18 cellular contexts compared by ENCODE assay signal in the genomic region with DNA sequence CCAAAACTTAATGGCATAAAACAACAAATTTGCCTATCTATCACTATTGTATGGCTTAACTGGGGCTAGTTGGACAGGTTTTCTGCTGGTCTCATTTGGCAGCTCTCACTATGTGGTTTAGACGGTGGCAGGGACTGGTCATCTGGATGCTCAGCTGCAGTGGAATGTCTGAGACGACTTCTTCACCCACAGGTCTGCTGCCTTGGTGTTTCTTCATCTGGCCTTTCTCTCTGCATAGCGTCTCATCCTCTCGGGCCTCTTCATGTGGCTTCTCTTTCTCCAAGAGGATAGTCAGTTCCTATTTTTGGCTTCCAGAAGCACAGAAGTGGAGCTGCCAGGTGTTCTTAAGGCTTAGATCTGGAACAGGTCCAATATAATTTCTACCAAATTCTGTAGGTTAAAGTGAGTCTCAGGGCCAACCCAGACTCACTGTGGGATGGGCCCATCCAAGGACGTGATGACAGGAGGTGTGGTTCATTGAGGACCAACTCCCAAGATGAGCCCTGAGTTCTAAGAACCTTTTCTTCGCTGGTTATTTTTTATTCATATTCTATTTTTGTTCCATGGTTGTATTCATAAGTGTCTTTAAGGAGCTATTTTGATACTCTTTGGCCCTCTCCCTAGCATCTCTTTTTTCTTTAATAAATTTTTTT. TPM values are rescaled to one million over a fixed set of nuclear protein-coding genes. Genes with fewer than 3 reads are reported as not detected.
DNase-seq lines count a peak whose midpoint lies in the region; ATAC-seq and TF ChIP-seq lines count a peak whose summit lies in the region.
"Had no signal": no experiment of that assay in that cellular context is flagged by ENCODE, and none has a peak within 500 bp of the region (broad histone marks: within the 10 kb centered on the region; RNA-seq: fewer than 3 reads in every experiment).

No MANE protein-coding gene starts in this region.

- H3K9me3 ChIP-seq in trophoblast cell (ENCODE audit: insufficient read depth, low read depth, low read length): no peaks in the 10 kb centered on the region
- H3K9me3 ChIP-seq: MG63 had no signal

- H4K8ac ChIP-seq in trophoblast cell (ENCODE audit: low read depth, low read length): no peak overlapping the region

- H3K4me2 ChIP-seq in trophoblast cell (ENCODE audit: low read length): peak overlapping the region; percentile 10

- no peak overlapping the region for H2AK5ac ChIP-seq in trophoblast cell (ENCODE audit: low read length)

- H4K91ac ChIP-seq in trophoblast cell (ENCODE audit: low read depth, low read length): no peak overlapping the region

- H3K79me1 ChIP-seq in trophoblast cell (ENCODE audit: low read length): peaks cover 10% of the 10 kb centered on the region

- H3K4me3 ChIP-seq in trophoblast cell (ENCODE audit: low read depth, low read length): no peak overlapping the region
- H3K4me3 ChIP-seq: MG63 had no signal

- H2BK12ac ChIP-seq in trophoblast cell (ENCODE audit: low read length): no peak overlapping the region

- H3K4ac ChIP-seq in trophoblast cell (ENCODE audit: low read depth, low read length): peak overlapping the region; percentile 33

- no peaks in the 10 kb centered on the region for H3K9me3 Mint-ChIP-seq in chondrocyte (ENCODE audit: low read depth)
- H3K9me3 Mint-ChIP-seq: CD14-positive monocyte had no signal

- H3K23ac ChIP-seq in trophoblast cell (ENCODE audit: low read length): no peak overlapping the region

- no peak overlapping the region for H2BK120ac ChIP-seq in trophoblast cell (ENCODE audit: insufficient read depth, low read length, poor library complexity)

- H3K27me3 ChIP-seq in trophoblast cell (ENCODE audit: insufficient read depth, low read length): no peaks in the 10 kb centered on the region
- H3K27me3 ChIP-seq: MG63 had no signal

- H2BK5ac ChIP-seq in trophoblast cell (ENCODE audit: low read depth, low read length, poor library complexity): peak overlapping the region; percentile 39

- H3K79me2 ChIP-seq in trophoblast cell (ENCODE audit: control insufficient read depth, insufficient read depth, low read length, poor library complexity): peaks cover 5% of the 10 kb centered on the region

- no peak overlapping the region for H4K12ac ChIP-seq in trophoblast cell (ENCODE audit: low read depth, low read length)

- H3K27ac ChIP-seq in trophoblast cell (ENCODE audit: low read depth, low read length): no peak overlapping the region

- H3K4me1 Mint-ChIP-seq in chondrocyte (ENCODE audit: low read depth): peaks cover 34% of the 10 kb centered on the region

- DNase-seq in GM03348 (ENCODE audit: low spot score) (peak; percentile 9), RPMI7951 (ENCODE audit: low read depth) (peak; percentile 33), chondrocyte (ENCODE audit: low spot score) (no peak), trophoblast cell (peak; percentile 74), head of caudate nucleus (no peak), HPDE6-E6E7 (ENCODE audit: extremely low spot score) (no peak)
- DNase-seq: ACHN, DMS79 treated with DMSO at 0.1 percent for 48 hours, Karpas-422, MG63, NCI-H1092 treated with DMSO at 0.1 percent for 48 hours, NCI-H146, NCI-H2029 treated with DMSO at 0.1 percent for 48 hours, NCI-H2227 treated with DMSO at 0.1 percent for 48 hours, NCI-H524, NCI-H82 had no signal

- no peak for TF ChIP-seq CTCF in chondrocyte (IDR thresholded peaks at IDR 0.05)

- intact Hi-C loops in head of caudate nucleus (cut with DNase I): no loop called here

- no CpG with 5 or more reads among the region's 6 CpGs for WGBS in trophoblast cell (ENCODE audit: extremely low coverage, insufficient coverage, insufficient read length)

- no peak overlapping the region for H3K14ac ChIP-seq in trophoblast cell (ENCODE audit: low read length)

- ATAC-seq in HG03442 (IDR thresholded peaks at IDR 0.05; ENCODE audit: unreplicated experiment): no peak

- H2AFZ ChIP-seq in trophoblast cell (ENCODE audit: insufficient read depth, low read length, poor library complexity): no peak overlapping the region

- peak overlapping the region; percentile 18 for H3K18ac ChIP-seq in trophoblast cell (ENCODE audit: low read length)

- peaks cover 12% of the 10 kb centered on the region for H3K36me3 Mint-ChIP-seq in chondrocyte (ENCODE audit: low read depth)

- H3K4me3 Mint-ChIP-seq in chondrocyte (ENCODE audit: unreplicated experiment): no peak overlapping the region
- H3K4me3 Mint-ChIP-seq: CD14-positive monocyte had no signal

- H3K27ac Mint-ChIP-seq in chondrocyte (ENCODE audit: unreplicated experiment): peak overlapping the region; percentile 27

- peaks cover under 1 to 5% of the 10 kb centered on the region in 2 experiments for H3K36me3 ChIP-seq in trophoblast cell (ENCODE audit: control insufficient read depth in 1 of 2, insufficient read depth in 2 of 2, low read length in 2 of 2)

- no peaks in the 10 kb centered on the region for H3K27me3 Mint-ChIP-seq in chondrocyte (ENCODE audit: low read depth)

- H3K4me1 ChIP-seq in trophoblast cell (ENCODE audit: control insufficient read depth in 1 of 2, insufficient read depth in 2 of 2, low read length in 2 of 2): peaks cover 12 to 13% of the 10 kb centered on the region in 2 experiments

- no peak overlapping the region for H3K9ac ChIP-seq in trophoblast cell (ENCODE audit: low read length)

RNA-seq across cellular contexts. Expression of gene UBE2Q2, which starts 18.6 kb away (rescaled TPM):
- 74.8 and 86.9 TPM in 2 replicates for total RNA-seq in RPMI7951 (2014; rRNA removed; shearing (Covaris generic))
- total RNA-seq in chondrocyte: 60.6 to 77.5 TPM (median 62.1 TPM) in 3 replicates
- polyA plus RNA-seq in trophoblast cell (2013): 47.6 and 48.5 TPM in 2 replicates

RNA-seq across cellular contexts. Expression of gene FBXO22, which starts 41.8 kb away (rescaled TPM):
- 50.5 and 58.1 TPM in 2 replicates for total RNA-seq in RPMI7951 (2014; rRNA removed; shearing (Covaris generic))
- total RNA-seq in chondrocyte: 33.6 to 40.1 TPM (median 35.1 TPM) in 3 replicates
- 39.6 and 40.5 TPM in 2 replicates for polyA plus RNA-seq in trophoblast cell (2013)

Comparison
In these comparisons a context has a peak if more than half of its experiments do, and no peak if none do; other contexts are left out.
1. DNase-seq: peak in GM03348 (single experiment), RPMI7951 (single experiment) and trophoblast cell (2 of 2); none in chondrocyte (single experiment), head of caudate nucleus (0 of 42) and HPDE6-E6E7 (single experiment).